Comparison of ENCODE assay signal across 8 cellular contexts in the genomic region with DNA sequence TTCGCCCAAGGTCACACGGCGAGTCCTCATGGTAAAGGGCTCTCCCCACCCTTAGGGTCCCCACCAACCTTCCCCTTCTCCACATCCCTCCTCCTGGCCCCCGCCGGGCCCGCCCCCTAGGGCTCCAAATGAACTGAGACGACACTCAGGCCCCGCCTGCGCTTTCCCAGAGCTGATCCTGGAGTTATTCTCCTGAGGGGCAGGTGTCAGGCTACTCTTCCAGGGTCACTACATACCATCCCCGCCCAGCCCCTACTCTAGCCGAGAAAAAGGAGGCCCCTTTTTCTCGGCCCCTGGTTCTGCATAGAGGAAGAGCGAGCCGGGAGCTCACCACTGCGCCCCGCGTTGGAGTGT. TPM values are rescaled to one million over a fixed set of nuclear protein-coding genes. Genes with fewer than 3 reads are reported as not detected.
A peak's percentile ranks its signal among the peaks of the same experiment; 100 is the strongest.
DNase-seq lines count a peak whose midpoint lies in the region; ATAC-seq and TF ChIP-seq lines count a peak whose summit lies in the region.

No MANE protein-coding gene starts in this region.

- CTCF ChIA-PET in PC-3 (lab: Charles Lee): interaction anchor here (0.6 to 2.2 kb wide), 4 partner anchors 21 to 169 kb away, joined by 4 to 11 read pairs (median 4); a partner anchor contains a TSS

- peaks cover 16% of the 10 kb centered on the region for H3K4me1 ChIP-seq in PC-3 (ENCODE audit: insufficient read depth, low read length)

- intact Hi-C loops in PC-3 (cut with micrococcal nuclease): no loop called here

- TF ChIP-seq CTCF in AG09309 (IDR thresholded peaks at IDR 0.05; ENCODE audit: control insufficient read depth, insufficient read depth, low read depth, low read length, missing control alignments): no peak
- TF ChIP-seq CTCF in PC-3 (conservative IDR thresholded peaks at IDR 0.05; ENCODE audit: low read depth, low read length): no peak
- TF ChIP-seq CTCF in astrocyte of the spinal cord (IDR thresholded peaks at IDR 0.05; ENCODE audit: low read depth, low read length): no peak

- peak overlapping the region; percentile 76 for H3K9ac ChIP-seq in PC-3 (ENCODE audit: low read length)

- peak overlapping the region; percentile 93 for H2AFZ ChIP-seq in PC-3 (ENCODE audit: low read length)

- peaks cover 50% of the 10 kb centered on the region for H3K79me2 ChIP-seq in PC-3 (ENCODE audit: low read length)

- H3K36me3 ChIP-seq in PC-3 (ENCODE audit: low read depth, low read length): peaks cover 18% of the 10 kb centered on the region

- no peaks in the 10 kb centered on the region for H4K20me1 ChIP-seq in PC-3 (ENCODE audit: low read length)

- H3K4me1 Mint-ChIP-seq in stimulated activated effector memory CD8-positive, alpha-beta T cell treated with anti-CD3 and anti-CD28 coated beads, Interleukin-12 subunit alpha, Interleukin-12 subunit beta, amount 100 ng/mL, for 72 hours: peaks cover 33% of the 10 kb centered on the region

- no peaks in the 10 kb centered on the region for H3K9me3 ChIP-seq in PC-3 (ENCODE audit: low read length)

- no TSS peak for BruUV-seq in PC-3 (replicated peaks; lab: Mats Ljungman, UMichigan)

- peaks cover 57% of the 10 kb centered on the region for H3K36me3 Mint-ChIP-seq in stimulated activated effector memory CD8-positive, alpha-beta T cell treated with anti-CD3 and anti-CD28 coated beads, Interleukin-12 subunit alpha, Interleukin-12 subunit beta, amount 100 ng/mL, for 72 hours

- no peak for DNase-seq in AG09309 (ENCODE audit: low read depth)
- no peak for DNase-seq in PC-3
- no peak for DNase-seq in astrocyte of the spinal cord (ENCODE audit: low read depth, low spot score)
- peak; percentile 73 for DNase-seq in iPS-NIHi7 (ENCODE audit: extremely low spot score)
- DNase-seq in stimulated activated effector memory CD8-positive, alpha-beta T cell treated with anti-CD3 and anti-CD28 coated beads, Interleukin-12 subunit alpha, Interleukin-12 subunit beta, amount 100 ng/mL, for 72 hours (ENCODE audit: low spot score in 2 of 2): peak in 1 of 2 donors; percentile 10
- DNase-seq in foreskin melanocyte: no peak
- no peak for DNase-seq in NCI-H524 treated with DMSO at 0.1 percent for 48 hours (lab: John Stamatoyannopoulos, UW)

- POLR2A ChIA-PET in PC-3 (lab: Charles Lee; ENCODE audit: unreplicated experiment): interaction anchor here (1.1 to 1.4 kb wide), 2 partner anchors 18 to 72 kb away, joined by 5 to 9 read pairs; a partner anchor contains a TSS

- H3K9me3 Mint-ChIP-seq in stimulated activated effector memory CD8-positive, alpha-beta T cell treated with anti-CD3 and anti-CD28 coated beads, Interleukin-12 subunit alpha, Interleukin-12 subunit beta, amount 100 ng/mL, for 72 hours: no peaks in the 10 kb centered on the region

- peak overlapping the region; percentile 85 for H3K4me3 ChIP-seq in AG09309 (ENCODE audit: control insufficient read depth, low read depth, low read length)
- H3K4me3 ChIP-seq in PC-3 (ENCODE audit: low read length): peak overlapping the region; percentile 88
- H3K4me3 ChIP-seq in astrocyte of the spinal cord (ENCODE audit: low read depth, low read length): peak overlapping the region; percentile 85

- peak overlapping the region; percentile 97 for H3K4me3 Mint-ChIP-seq in stimulated activated effector memory CD8-positive, alpha-beta T cell treated with anti-CD3 and anti-CD28 coated beads, Interleukin-12 subunit alpha, Interleukin-12 subunit beta, amount 100 ng/mL, for 72 hours

- H3K4me2 ChIP-seq in PC-3 (ENCODE audit: low read length): peak overlapping the region; percentile 96

- in situ Hi-C loops in astrocyte of the spinal cord (cut with HindIII; ENCODE audit: low sequenced_read_pairs): no loop called here

- H3K27ac ChIP-seq in PC-3 (ENCODE audit: low read length): peak overlapping the region; percentile 32

- peak overlapping the region; percentile 97 for H3K27ac Mint-ChIP-seq in stimulated activated effector memory CD8-positive, alpha-beta T cell treated with anti-CD3 and anti-CD28 coated beads, Interleukin-12 subunit alpha, Interleukin-12 subunit beta, amount 100 ng/mL, for 72 hours

- ATAC-seq in GM21723 (IDR thresholded peaks at IDR 0.05; ENCODE audit: unreplicated experiment) (peak; percentile 16), PC-3 (peak; percentile 52)
- no peak for ATAC-seq in stimulated activated effector memory CD8-positive, alpha-beta T cell treated with anti-CD3 and anti-CD28 coated beads, Interleukin-12 subunit alpha, Interleukin-12 subunit beta, amount 100 ng/mL, for 72 hours

- no peaks in the 10 kb centered on the region for H3K9me2 ChIP-seq in PC-3 (replicated peaks; ENCODE audit: low read length)

- no peaks in the 10 kb centered on the region for H3K27me3 ChIP-seq in PC-3 (ENCODE audit: low read length)

- H3F3A ChIP-seq in PC-3 (ENCODE audit: low read length, unreplicated experiment): no peaks in the 10 kb centered on the region

RNA-seq across cellular contexts. Expression of a gene that starts 0.3 kb away (rescaled TPM):
- 19.9 and 22.8 TPM in 2 replicates for total RNA-seq in PC-3 (2014; rRNA removed)

RNA-seq across cellular contexts. Expression of a gene that starts 18.6 kb away (rescaled TPM):
- 714 and 745 TPM in 2 replicates for total RNA-seq in PC-3 (2014; rRNA removed)
